In genomic region chr14:83905157-83905556, GRCh38 we compare ENCODE assay signal across 35 cellular contexts.
"Had no signal": no experiment of that assay in that cellular context is flagged by ENCODE, and none has a peak within 500 bp of the region (broad histone marks: within the 10 kb centered on the region; RNA-seq: fewer than 3 reads in every experiment).

No MANE protein-coding gene starts in this region.

- H3K4me3 ChIP-seq: MG63 had no signal

- H3K36me3 ChIP-seq: MG63 had no signal

- H3K9me3 ChIP-seq: MG63 had no signal

- H3K27me3 ChIP-seq: MG63 had no signal

- DNase-seq: Karpas-422, Kasumi-1, MG63, MM.1S, MV-4-11, NCI-H1048, NCI-H1092, NCI-H1092 treated with DMSO at 0.1 percent for 48 hours, NCI-H1105, NCI-H1105 treated with DMSO at 0.1 percent for 48 hours, NCI-H1417, NCI-H1417 treated with DMSO at 0.1 percent for 48 hours, NCI-H1436, NCI-H1436 treated with DMSO at 0.1 percent for 48 hours, NCI-H146, NCI-H1694, NCI-H1694 treated with DMSO at 0.1 percent for 48 hours, NCI-H187, NCI-H187 treated with DMSO at 0.1 percent for 48 hours, NCI-H1930, NCI-H2029, NCI-H2029 treated with DMSO at 0.1 percent for 48 hours, NCI-H2081, NCI-H2081 treated with DMSO at 0.1 percent for 48 hours, NCI-H2107, NCI-H2171, NCI-H2171 treated with DMSO at 0.1 percent for 48 hours, NCI-H2227 treated with DMSO at 0.1 percent for 48 hours, NCI-H226, NCI-H345, NCI-H446, NCI-H446 treated with DMSO at 0.1 percent for 48 hours, NCI-H510A, NCI-H510A treated with DMSO at 0.1 percent for 48 hours, NCI-H524 had no signal
